ENCODE assay signal across 8 cellular contexts in genomic region chr6:28317866-28318265, GRCh38. TPM values are rescaled to one million over a fixed set of nuclear protein-coding genes. Genes with fewer than 3 reads are reported as not detected.
"Had no signal": no experiment of that assay in that cellular context is flagged by ENCODE, and none has a peak within 500 bp of the region (broad histone marks: within the 10 kb centered on the region; RNA-seq: fewer than 3 reads in every experiment).

No MANE protein-coding gene starts in this region.

RNA-seq across cellular contexts. Expression of gene NKAPL, which starts 58.8 kb away (rescaled TPM):
- total RNA-seq: HepG2, HT-29, K562, NCI-H460, PC-9, Peyer's patch, SK-MEL-5 had no signal
- polyA plus RNA-seq: HepG2, K562, SK-N-SH had no signal
